Comparison of ENCODE assay signal across 20 cellular contexts in the genomic region with DNA sequence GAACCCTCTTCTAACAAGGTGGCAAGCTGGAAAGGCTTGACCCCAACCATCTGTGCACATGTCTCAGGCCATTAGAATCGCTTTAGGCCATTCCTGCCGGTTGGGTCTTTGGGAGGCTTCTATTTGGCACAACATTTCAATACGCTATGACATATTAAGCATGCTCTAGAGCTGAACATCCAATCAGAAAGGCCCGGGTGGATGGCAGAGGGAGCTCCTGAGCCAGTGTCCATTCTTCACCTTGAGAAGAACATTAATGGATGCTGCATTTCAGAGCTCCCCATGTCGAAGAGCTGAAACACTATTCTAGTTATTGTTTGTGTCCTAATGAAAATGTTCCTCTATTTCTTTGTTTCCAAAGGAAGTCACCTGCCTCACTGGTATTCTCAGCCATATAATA. TPM values are rescaled to one million over a fixed set of nuclear protein-coding genes. Genes with fewer than 3 reads are reported as not detected.
A peak's percentile ranks its signal among the peaks of the same experiment; 100 is the strongest.
DNase-seq lines count a peak whose midpoint lies in the region; ATAC-seq, FAIRE-seq and TF ChIP-seq lines count a peak whose summit lies in the region.
"Had no signal": no experiment of that assay in that cellular context is flagged by ENCODE, and none has a peak within 500 bp of the region (broad histone marks: within the 10 kb centered on the region; RNA-seq: fewer than 3 reads in every experiment).

No MANE protein-coding gene starts in this region.

- H3K27me3 Mint-ChIP-seq in HFFc6 (ENCODE audit: insufficient read depth) (no peaks in the 10 kb centered on the region), astrocyte (ENCODE audit: low read depth, unreplicated experiment) (no peaks in the 10 kb centered on the region)
- H3K27me3 Mint-ChIP-seq: activated naive CD8-positive, alpha-beta T cell; effector memory CD8-positive, alpha-beta T cell; T-cell had no signal

- no peak overlapping the region for H3K4me3 ChIP-seq in astrocyte (ENCODE audit: insufficient read depth, low read depth, low read length)
- no peak overlapping the region for H3K4me3 ChIP-seq in hepatocyte
- no peak overlapping the region for H3K4me3 ChIP-seq in sigmoid colon
- H3K4me3 ChIP-seq: breast epithelium, HAP-1 had no signal

- TF ChIP-seq CTCF in HFFc6 (IDR thresholded peaks at IDR 0.05) = no peak
- TF ChIP-seq CTCF in astrocyte (IDR thresholded peaks at IDR 0.05; ENCODE audit: insufficient read depth, low read depth, low read length) = no peak
- no peak for TF ChIP-seq CTCF in hepatocyte (IDR thresholded peaks at IDR 0.05; ENCODE audit: poor library complexity)
- TF ChIP-seq CTCF in sigmoid colon (IDR thresholded peaks at IDR 0.05) = no peak

- TF ChIP-seq EP300 in sigmoid colon (IDR thresholded peaks at IDR 0.05) = no peak

- H3K27ac ChIP-seq in astrocyte (ENCODE audit: low read depth, low read length) = peak overlapping the region; percentile 69
- peak overlapping the region; percentile 14 for H3K27ac ChIP-seq in hepatocyte
- H3K27ac ChIP-seq in sigmoid colon = peak overlapping the region; percentile 69 to 89 (median 78)

- no peak for TF ChIP-seq POLR2A in sigmoid colon (IDR thresholded peaks at IDR 0.05)

- H3K27me3 ChIP-seq in astrocyte (ENCODE audit: insufficient read depth, low read length) (no peaks in the 10 kb centered on the region), hepatocyte (no peaks in the 10 kb centered on the region), sigmoid colon (no peaks in the 10 kb centered on the region)
- H3K27me3 ChIP-seq: breast epithelium had no signal

- intact Hi-C loops in sigmoid colon (cut with DNase I) = loop anchor here (2.0 to 5.0 kb wide), 5 partner anchors 61 to 292 kb away; a partner anchor contains a TSS

- H3K36me3 ChIP-seq in astrocyte (ENCODE audit: insufficient read depth, low read length) (no peaks in the 10 kb centered on the region), hepatocyte (replicated peaks; ENCODE audit: insufficient read depth, low read depth) (no peaks in the 10 kb centered on the region), sigmoid colon (no peaks in the 10 kb centered on the region)
- H3K36me3 ChIP-seq: breast epithelium, HAP-1 had no signal

- H3K79me2 ChIP-seq in astrocyte (ENCODE audit: insufficient read depth, low read length) (no peaks in the 10 kb centered on the region), hepatocyte (no peaks in the 10 kb centered on the region)

- H3K9ac ChIP-seq in astrocyte (ENCODE audit: low read length) = peak overlapping the region; percentile 4

- H3K9me3 ChIP-seq in astrocyte (ENCODE audit: insufficient read depth, low read depth, low read length) (no peaks in the 10 kb centered on the region), hepatocyte (ENCODE audit: low read depth) (no peaks in the 10 kb centered on the region), sigmoid colon (no peaks in the 10 kb centered on the region)
- H3K9me3 ChIP-seq: breast epithelium, HAP-1 had no signal

- H3K4me1 Mint-ChIP-seq in HFFc6 (ENCODE audit: low read depth) (peaks cover 47% of the 10 kb centered on the region), astrocyte (ENCODE audit: low read depth, unreplicated experiment) (peaks cover 17% of the 10 kb centered on the region)
- H3K4me1 Mint-ChIP-seq: naive B cell, T-cell had no signal

- DNase-seq in HFFc6 (no peak), astrocyte (ENCODE audit: low read depth) (no peak), hepatocyte (ENCODE audit: low spot score) (no peak), sigmoid colon (no peak)
- DNase-seq in stimulated activated CD4-positive, alpha-beta T cell treated with anti-CD3 and anti-CD28 coated beads, Interleukin-4, amount 100 ng/mL, for 1 hour = no peak
- DNase-seq in activated CD4-positive, alpha-beta T cell treated with anti-CD3 and anti-CD28 coated beads, Interleukin-2, amount 50 U/mL, for 48 hours = no peak
- DNase-seq in activated CD4-positive, alpha-beta T cell treated with anti-CD3 and anti-CD28 coated beads for 4 hours = no peak
- DNase-seq: activated CD8-positive, alpha-beta T cell treated with anti-CD3 and anti-CD28 coated beads for 36 hours; activated T-cell treated with anti-CD3 and anti-CD28 coated beads, Interleukin-2, amount 50 U/mL, for 48 hours; DND-41; effector memory CD8-positive, alpha-beta T cell; KBM-7; naive B cell; NCI-H748 treated with DMSO at 0.1 percent for 48 hours; T-cell had no signal

- WGBS in hepatocyte (ENCODE audit: low lambda C conversion rate, missing lambda C conversion rate) = 95% methylated on average over 5 of the region's 5 CpGs
- 91% methylated on average over 5 of the region's 5 CpGs for WGBS in sigmoid colon, 2 donors

- no peaks in the 10 kb centered on the region for H3K9me2 ChIP-seq in hepatocyte (replicated peaks; ENCODE audit: insufficient read depth)

- H4K20me1 ChIP-seq in astrocyte (ENCODE audit: insufficient read depth, low read length) = no peaks in the 10 kb centered on the region
- no peaks in the 10 kb centered on the region for H4K20me1 ChIP-seq in hepatocyte (ENCODE audit: insufficient read depth, poor library complexity, severe bottlenecking)

- H3K27ac Mint-ChIP-seq in HFFc6 (peak overlapping the region; percentile 51; the same call in 1 of the 2 replicates), astrocyte (ENCODE audit: unreplicated experiment) (no peak overlapping the region)
- H3K27ac Mint-ChIP-seq: activated CD8-positive, alpha-beta T cell treated with anti-CD3 and anti-CD28 coated beads for 36 hours; activated naive CD8-positive, alpha-beta T cell; effector memory CD8-positive, alpha-beta T cell; naive B cell; T-cell had no signal

- H3K4me2 ChIP-seq in astrocyte (ENCODE audit: low read length) = peak overlapping the region; percentile 47
- H3K4me2 ChIP-seq in hepatocyte = no peak overlapping the region

- no peak for FAIRE-seq in astrocyte (lab: Jason Lieb, UNC)
- FAIRE-seq: GM19239 had no signal

- H3K36me3 Mint-ChIP-seq in HFFc6 (ENCODE audit: low read depth) = no peaks in the 10 kb centered on the region
- H3K36me3 Mint-ChIP-seq in astrocyte (ENCODE audit: low read depth, unreplicated experiment) = no peaks in the 10 kb centered on the region
- H3K36me3 Mint-ChIP-seq: activated naive CD8-positive, alpha-beta T cell; naive B cell; T-cell had no signal

- no peak overlapping the region for H2AFZ ChIP-seq in astrocyte (ENCODE audit: low read depth, low read length)
- no peak overlapping the region for H2AFZ ChIP-seq in hepatocyte

- H3K9me3 Mint-ChIP-seq in HFFc6 (no peaks in the 10 kb centered on the region), astrocyte (ENCODE audit: unreplicated experiment) (no peaks in the 10 kb centered on the region)
- H3K9me3 Mint-ChIP-seq: activated CD8-positive, alpha-beta T cell treated with anti-CD3 and anti-CD28 coated beads for 36 hours; effector memory CD8-positive, alpha-beta T cell; naive B cell; T-cell had no signal

- no peak for ATAC-seq in HG03460 (IDR thresholded peaks at IDR 0.05; ENCODE audit: unreplicated experiment)
- ATAC-seq: activated CD8-positive, alpha-beta T cell treated with anti-CD3 and anti-CD28 coated beads for 36 hours; effector memory CD8-positive, alpha-beta T cell; T-cell had no signal

- H3K4me3 Mint-ChIP-seq in HFFc6 = peak overlapping the region; percentile 39; the same call in 1 of the 2 replicates
- no peak overlapping the region for H3K4me3 Mint-ChIP-seq in astrocyte (ENCODE audit: unreplicated experiment)
- H3K4me3 Mint-ChIP-seq: activated CD8-positive, alpha-beta T cell treated with anti-CD3 and anti-CD28 coated beads for 36 hours; activated naive CD8-positive, alpha-beta T cell; effector memory CD8-positive, alpha-beta T cell; naive B cell; T-cell had no signal

- H3K4me1 ChIP-seq in astrocyte (ENCODE audit: insufficient read depth, low read length) = peaks cover 25% of the 10 kb centered on the region
- no peaks in the 10 kb centered on the region for H3K4me1 ChIP-seq in hepatocyte (ENCODE audit: insufficient read depth)
- peaks cover 0 to 32% (median 24%) of the 10 kb centered on the region in 4 donors for H3K4me1 ChIP-seq in sigmoid colon
- H3K4me1 ChIP-seq: breast epithelium, HAP-1 had no signal

RNA-seq across cellular contexts. Expression of a gene that starts 12.8 kb away (rescaled TPM):
- total RNA-seq in HFFc6 (2021; fragmentation: NEBNext Ultra II Directional; extraction: Animal tissue kit (Norgen Biotek cat#: 25700)) = under 1 TPM; 0.17 to 0.73 (median 0.48) TPM
- total RNA-seq in astrocyte (0.26 and 0.98 TPM in 2 replicates), hepatocyte (0.33 TPM in 1 of 2 replicates, not detected in the other), sigmoid colon (1 to 10 TPM in 1 of 4 donors, not detected in 3; 1.1 TPM)
- polyA plus RNA-seq in hepatocyte (0.17 and 1.2 TPM in 2 replicates), sigmoid colon (under 1 TPM in 1 of 3 donors, not detected in 2; 0.36 TPM)
- total RNA-seq: activated CD8-positive, alpha-beta T cell treated with anti-CD3 and anti-CD28 coated beads for 36 hours; T-cell had no signal

RNA-seq across cellular contexts. Expression of a gene that starts 23.4 kb away (rescaled TPM):
- 1 to 10 TPM; 2.2 to 3.7 (median 2.3) TPM for total RNA-seq in HFFc6 (2021; fragmentation: NEBNext Ultra II Directional; extraction: Animal tissue kit (Norgen Biotek cat#: 25700))
- total RNA-seq in astrocyte = 0.87 and 2.2 TPM in 2 replicates
- 1.6 and 3.6 TPM in 2 replicates for total RNA-seq in hepatocyte
- polyA plus RNA-seq in hepatocyte = 2.3 and 3.4 TPM in 2 replicates
- total RNA-seq in sigmoid colon = 1 to 10 TPM; 1.2 to 4.9 (median 2.1) TPM
- 1 to 10 TPM in 2 of 3 donors, not detected in 1; 1.2 to 2.0 TPM for polyA plus RNA-seq in sigmoid colon

RNA-seq across cellular contexts. Expression of a gene that starts 50.1 kb away (rescaled TPM):
- under 1 TPM; 0.14 to 0.35 (median 0.22) TPM for total RNA-seq in HFFc6 (2021; fragmentation: NEBNext Ultra II Directional; extraction: Animal tissue kit (Norgen Biotek cat#: 25700))
- 0.14 TPM in 1 of 2 replicates, not detected in the other for total RNA-seq in astrocyte
- 0.36 TPM in 1 of 2 replicates, not detected in the other for total RNA-seq in hepatocyte
- 1.0 and 1.3 TPM in 2 replicates for polyA plus RNA-seq in hepatocyte
- under 1 TPM in 2 of 4 donors, not detected in 2; 0.14 to 0.36 TPM for total RNA-seq in sigmoid colon
- polyA plus RNA-seq in sigmoid colon = under 1 TPM in 2 of 3 donors, not detected in 1; 0.36 to 0.60 TPM

Comparison
In these comparisons a context has a peak if more than half of its experiments do, and no peak if none do; other contexts are left out.
1. H3K27ac ChIP-seq: peak in every context shown above with its lines; median percentile 78 in sigmoid colon; 69 in astrocyte; 14 in hepatocyte.